ENCODE assay signal across 11 cellular contexts in genomic region chr11:118908264-118908663, GRCh38. TPM values are rescaled to one million over a fixed set of nuclear protein-coding genes. Genes with fewer than 3 reads are reported as not detected.
A peak's percentile ranks its signal among the peaks of the same experiment; 100 is the strongest.
DNase-seq lines count a peak whose midpoint lies in the region; ATAC-seq, FAIRE-seq and TF ChIP-seq lines count a peak whose summit lies in the region.
"Had no signal": no experiment of that assay in that cellular context is flagged by ENCODE, and none has a peak within 500 bp of the region (broad histone marks: within the 10 kb centered on the region; RNA-seq: fewer than 3 reads in every experiment).

No MANE protein-coding gene starts in this region.

- peaks cover 45% of the 10 kb centered on the region for H3K36me3 Mint-ChIP-seq in activated T-cell treated with anti-CD3 and anti-CD28 coated beads, Interleukin-2, amount 50 U/mL, for 24 hours (ENCODE audit: low read depth)
- H3K36me3 Mint-ChIP-seq in naive B cell (no peaks in the 10 kb centered on the region), type B pancreatic cell (no peaks in the 10 kb centered on the region)

- no peak for FAIRE-seq in urothelium cell line (lab: Jason Lieb, UNC)
- FAIRE-seq: colon had no signal

- H3K27me3 ChIP-seq in dorsolateral prefrontal cortex = no peaks in the 10 kb centered on the region

- H3K27ac Mint-ChIP-seq in activated T-cell treated with anti-CD3 and anti-CD28 coated beads, Interleukin-2, amount 50 U/mL, for 24 hours = peak overlapping the region; percentile 51
- H3K27ac Mint-ChIP-seq in naive B cell = peak overlapping the region in 5 of 6 donors; percentile 47 to 87 (median 78)
- peak overlapping the region; percentile 82 for H3K27ac Mint-ChIP-seq in type B pancreatic cell

- ATAC-seq in naive B cell (ENCODE audit: low read depth in 2 of 2) (no peak), HG03135 (IDR thresholded peaks at IDR 0.05; ENCODE audit: unreplicated experiment) (no peak), GM19324 (IDR thresholded peaks at IDR 0.05; ENCODE audit: low FRiP score, unreplicated experiment) (no peak)

- no peak for DNase-seq in activated T-cell treated with anti-CD3 and anti-CD28 coated beads, Interleukin-2, amount 50 U/mL, for 24 hours
- no peak for DNase-seq in activated T-cell treated with anti-CD3 and anti-CD28 coated beads for 4 hours
- no peak for DNase-seq in dorsolateral prefrontal cortex
- DNase-seq in naive B cell = no peak
- no peak for DNase-seq in type B pancreatic cell (ENCODE audit: extremely low spot score, unreplicated experiment)
- DNase-seq in urothelium cell line (ENCODE audit: low spot score) = no peak
- DNase-seq: NCI-H1436 treated with DMSO at 0.1 percent for 48 hours; stimulated activated naive CD4-positive, alpha-beta T cell treated with Interleukin-2 at 50 U/mL for 16 hours had no signal

- H3K4me3 ChIP-seq in dorsolateral prefrontal cortex = no peak overlapping the region

- no peak for TF ChIP-seq CTCF in dorsolateral prefrontal cortex (IDR thresholded peaks at IDR 0.05 in 54 of 56, conservative IDR thresholded peaks at IDR 0.05 in 2 of 56; ENCODE audit: low read depth in 1 of 56, partially characterized antibody in 56 of 56)
- no peak for TF ChIP-seq CTCF in type B pancreatic cell (conservative IDR thresholded peaks at IDR 0.05)

- H3K9me3 Mint-ChIP-seq in activated T-cell treated with anti-CD3 and anti-CD28 coated beads, Interleukin-2, amount 50 U/mL, for 24 hours = no peaks in the 10 kb centered on the region
- H3K9me3 Mint-ChIP-seq in naive B cell = no peaks in the 10 kb centered on the region
- H3K9me3 Mint-ChIP-seq in type B pancreatic cell = no peaks in the 10 kb centered on the region

- H3K27me3 Mint-ChIP-seq in activated T-cell treated with anti-CD3 and anti-CD28 coated beads, Interleukin-2, amount 50 U/mL, for 24 hours = no peaks in the 10 kb centered on the region
- H3K27me3 Mint-ChIP-seq in naive B cell (no peaks in the 10 kb centered on the region), type B pancreatic cell (no peaks in the 10 kb centered on the region)

- H3K4me3 Mint-ChIP-seq in activated T-cell treated with anti-CD3 and anti-CD28 coated beads, Interleukin-2, amount 50 U/mL, for 24 hours = no peak overlapping the region
- peak overlapping the region in 1 of 8 donors; percentile 45 for H3K4me3 Mint-ChIP-seq in naive B cell
- H3K4me3 Mint-ChIP-seq in type B pancreatic cell = peak overlapping the region; percentile 77

- H3K27ac ChIP-seq in dorsolateral prefrontal cortex = peak overlapping the region in 39 of 59 donors; percentile 17 to 98 (median 95)

- H3K4me1 Mint-ChIP-seq in activated T-cell treated with anti-CD3 and anti-CD28 coated beads, Interleukin-2, amount 50 U/mL, for 24 hours (ENCODE audit: low read depth) = peaks cover 56% of the 10 kb centered on the region
- peaks cover 39 to 61% (median 46%) of the 10 kb centered on the region in 3 donors for H3K4me1 Mint-ChIP-seq in naive B cell
- H3K4me1 Mint-ChIP-seq in type B pancreatic cell (ENCODE audit: unreplicated experiment) = peaks cover 37% of the 10 kb centered on the region

- intact Hi-C loops in dorsolateral prefrontal cortex (cut with DNase I) = loop anchor here (5.0 to 10.0 kb wide), 5 partner anchors 113 to 407 kb away; partner anchors contain the start of genes DDX6 (in 2 of the 2) and MCAM (in 1 of the 2)

RNA-seq across cellular contexts. Expression of gene BCL9L, which starts 17.5 kb away (rescaled TPM):
- total RNA-seq in dorsolateral prefrontal cortex (10 to 100 TPM; 18.7 to 59.0 (median 28.4) TPM), type B pancreatic cell (ENCODE audit: low replicate concordance) (44.4 and 77.2 TPM in 2 replicates)
- 1 to 10 TPM in 2 of 6 donors, under 1 TPM in 3, not detected in 1; 0.50 to 3.2 (median 0.75) TPM for polyA plus RNA-seq in naive B cell (ENCODE audit: low read depth in 6 of 6)

RNA-seq across cellular contexts. Expression of gene CXCR5, which starts 24.6 kb away (rescaled TPM):
- total RNA-seq in dorsolateral prefrontal cortex = not detected
- 100 to 1,000 TPM; 101 to 157 (median 116) TPM for polyA plus RNA-seq in naive B cell (ENCODE audit: low read depth in 6 of 6)
- total RNA-seq in type B pancreatic cell (ENCODE audit: low replicate concordance) = not detected in 2 replicates

RNA-seq across cellular contexts. Expression of gene UPK2, which starts 47.8 kb away (rescaled TPM):
- total RNA-seq in dorsolateral prefrontal cortex (1 to 10 TPM in 3 of 120 experiments, under 1 TPM in 24, not detected in 93; 0.43 to 1.2 (median 0.59) TPM), type B pancreatic cell (ENCODE audit: low replicate concordance) (26.8 and 30.1 TPM in 2 replicates)
- polyA plus RNA-seq in naive B cell (ENCODE audit: low read depth in 6 of 6) = under 1 TPM in 3 of 6 donors, not detected in 3; 0.33 to 0.43 (median 0.35) TPM

Comparison
In these comparisons a context has a peak if more than half of its experiments do, and no peak if none do; other contexts are left out.
1. RNA of gene UPK2, which starts 47.8 kb away (total RNA-seq): 26.8 to 30.1 TPM in type B pancreatic cell; 0.43 to 1.2 TPM in dorsolateral prefrontal cortex; every median in the first group is over 10 times any median in the second.
2. Peak in every context shown above with its lines, with median percentiles within 50 percentile points of each other: H3K27ac Mint-ChIP-seq.